14 cellular contexts compared by ENCODE assay signal in genomic region chr11:103862049-103862826, GRCh38.
DNase-seq lines count a peak whose midpoint lies in the region; ATAC-seq and TF ChIP-seq lines count a peak whose summit lies in the region.
"Had no signal": no experiment of that assay in that cellular context is flagged by ENCODE, and none has a peak within 500 bp of the region (broad histone marks: within the 10 kb centered on the region; RNA-seq: fewer than 3 reads in every experiment).

No MANE protein-coding gene starts in this region.

- no peak overlapping the region for H2AK5ac ChIP-seq in trophoblast cell (ENCODE audit: low read length)

- H2BK5ac ChIP-seq in trophoblast cell (ENCODE audit: low read depth, low read length, poor library complexity) = no peak overlapping the region

- no peak overlapping the region for H4K8ac ChIP-seq in trophoblast cell (ENCODE audit: low read depth, low read length)

- H3K9me2 ChIP-seq in SU-DHL-6 (replicated peaks; ENCODE audit: insufficient read depth, low read length) = no peaks in the 10 kb centered on the region

- peak; percentile 77 for ATAC-seq in GM19463 (IDR thresholded peaks at IDR 0.05; ENCODE audit: unreplicated experiment)
- ATAC-seq in HG03039 (IDR thresholded peaks at IDR 0.05; ENCODE audit: unreplicated experiment) = peak; percentile 68
- no peak for ATAC-seq in upper lobe of left lung (ENCODE audit: low FRiP score in 2 of 2)

- no peak overlapping the region for H3K18ac ChIP-seq in trophoblast cell (ENCODE audit: low read length)

- H3K36me3 ChIP-seq in SU-DHL-6 (ENCODE audit: low read length) (no peaks in the 10 kb centered on the region), trophoblast cell (ENCODE audit: control insufficient read depth in 1 of 2, insufficient read depth in 2 of 2, low read length in 2 of 2) (no peaks in the 10 kb centered on the region), upper lobe of left lung (no peaks in the 10 kb centered on the region)
- H3K36me3 ChIP-seq: cardiac muscle cell, SJSA1, thyroid gland had no signal

- no peak overlapping the region for H3K4ac ChIP-seq in trophoblast cell (ENCODE audit: low read depth, low read length)

- no peak for TF ChIP-seq POLR2A in upper lobe of left lung (IDR thresholded peaks at IDR 0.05)

- H3K27ac ChIP-seq in SU-DHL-6 (ENCODE audit: low read depth, low read length) (no peak overlapping the region), trophoblast cell (ENCODE audit: low read depth, low read length) (no peak overlapping the region), upper lobe of left lung (no peak overlapping the region)
- H3K27ac ChIP-seq: cardiac muscle cell, SJSA1, thyroid gland had no signal

- no peaks in the 10 kb centered on the region for H3F3A ChIP-seq in SU-DHL-6 (ENCODE audit: insufficient read depth)

- DNase-seq in GM13977 (ENCODE audit: low spot score) (no peak), anterior cingulate cortex (lab: John Stamatoyannopoulos, UW) (no peak), trophoblast cell (no peak), posterior vena cava (ENCODE audit: low spot score) (no peak), upper lobe of left lung (no peak)
- DNase-seq: activated CD8-positive, alpha-beta memory T cell treated with anti-CD3 and anti-CD28 coated beads, Interleukin-2, amount 50 U/mL, for 48 hours; CD4-positive, alpha-beta memory T cell; foreskin fibroblast; thyroid gland had no signal

- H3K9ac ChIP-seq in SU-DHL-6 (ENCODE audit: low read length) (no peak overlapping the region), trophoblast cell (ENCODE audit: low read length) (no peak overlapping the region)

- H3K14ac ChIP-seq in trophoblast cell (ENCODE audit: low read length) = no peak overlapping the region

- H2AFZ ChIP-seq in SU-DHL-6 (ENCODE audit: low read depth, low read length, severe bottlenecking) = peak overlapping the region; percentile 46
- no peak overlapping the region for H2AFZ ChIP-seq in trophoblast cell (ENCODE audit: insufficient read depth, low read length, poor library complexity)

- H3K4me2 ChIP-seq in SU-DHL-6 (ENCODE audit: low read depth, low read length, poor library complexity, severe bottlenecking) (peak overlapping the region; percentile 34), trophoblast cell (ENCODE audit: low read length) (no peak overlapping the region)

- no peaks in the 10 kb centered on the region for H4K20me1 ChIP-seq in SU-DHL-6 (ENCODE audit: low read depth, low read length)

- H3K9me3 ChIP-seq in SU-DHL-6 (ENCODE audit: insufficient read depth, low read length) (no peaks in the 10 kb centered on the region), trophoblast cell (ENCODE audit: insufficient read depth, low read depth, low read length) (peaks cover 1% of the 10 kb centered on the region), upper lobe of left lung (no peaks in the 10 kb centered on the region)
- H3K9me3 ChIP-seq: SJSA1, thyroid gland had no signal

- no CpG with 5 or more reads among the region's 9 CpGs for WGBS in trophoblast cell (ENCODE audit: extremely low coverage, insufficient coverage, insufficient read length)
- 63 to 66% methylated on average over 9 of the region's 9 CpGs for WGBS in upper lobe of left lung, 2 donors

- H3K4me1 ChIP-seq in trophoblast cell (ENCODE audit: control insufficient read depth in 1 of 2, insufficient read depth in 2 of 2, low read length in 2 of 2) (no peaks in the 10 kb centered on the region), upper lobe of left lung (no peaks in the 10 kb centered on the region)
- H3K4me1 ChIP-seq: SJSA1, thyroid gland had no signal

- no peaks in the 10 kb centered on the region for H3K79me2 ChIP-seq in SU-DHL-6 (ENCODE audit: insufficient read depth, low read length)
- H3K79me2 ChIP-seq in trophoblast cell (ENCODE audit: control insufficient read depth, insufficient read depth, low read length, poor library complexity) = no peaks in the 10 kb centered on the region

- TF ChIP-seq CTCF in GM13977 (IDR thresholded peaks at IDR 0.05; ENCODE audit: extremely low read depth, insufficient read depth, missing control alignments) = peak; percentile 6
- TF ChIP-seq CTCF in SU-DHL-6 (IDR thresholded peaks at IDR 0.05; ENCODE audit: insufficient read depth, low read length, poor library complexity, severe bottlenecking) = no peak
- no peak for TF ChIP-seq CTCF in upper lobe of left lung (IDR thresholded peaks at IDR 0.05)

- H3K23ac ChIP-seq in trophoblast cell (ENCODE audit: low read length) = no peak overlapping the region

- no peaks in the 10 kb centered on the region for H3K27me3 ChIP-seq in SU-DHL-6 (ENCODE audit: low read length)
- no peaks in the 10 kb centered on the region for H3K27me3 ChIP-seq in trophoblast cell (ENCODE audit: insufficient read depth, low read length)
- H3K27me3 ChIP-seq in upper lobe of left lung = no peaks in the 10 kb centered on the region
- H3K27me3 ChIP-seq: cardiac muscle cell, SJSA1, thyroid gland had no signal

- intact Hi-C loops in posterior vena cava (cut with DNase I) = no loop called here

- H3K4me3 ChIP-seq in SU-DHL-6 (ENCODE audit: insufficient read depth, low read length, poor library complexity, severe bottlenecking) (no peak overlapping the region), trophoblast cell (ENCODE audit: low read depth, low read length) (no peak overlapping the region), upper lobe of left lung (no peak overlapping the region)
- H3K4me3 ChIP-seq: cardiac muscle cell, SJSA1, thyroid gland had no signal

- no peak for TF ChIP-seq EP300 in upper lobe of left lung (IDR thresholded peaks at IDR 0.05)

- H3K79me1 ChIP-seq in trophoblast cell (ENCODE audit: low read length) = no peaks in the 10 kb centered on the region

- in situ Hi-C loops in GM13977 (cut with MboI; ENCODE audit: low pct_unique_long_range_greater_than_20kb, low sequenced_read_pairs, unreplicated experiment) = no loop called here

- no peak overlapping the region for H4K12ac ChIP-seq in trophoblast cell (ENCODE audit: low read depth, low read length)

- H4K91ac ChIP-seq in trophoblast cell (ENCODE audit: low read depth, low read length) = no peak overlapping the region

- no peak overlapping the region for H2BK120ac ChIP-seq in trophoblast cell (ENCODE audit: insufficient read depth, low read length, poor library complexity)

- H2BK12ac ChIP-seq in trophoblast cell (ENCODE audit: low read length) = no peak overlapping the region

Comparison
In these comparisons a context has a peak if more than half of its experiments do, and no peak if none do; other contexts are left out.
1. ATAC-seq: peak in GM19463 (single experiment) and HG03039 (single experiment); none in upper lobe of left lung (0 of 2).